5 cellular contexts compared by ENCODE assay signal in genomic region chr6:51865176-51865575, GRCh38.
"Had no signal": no experiment of that assay in that cellular context is flagged by ENCODE, and none has a peak within 500 bp of the region (broad histone marks: within the 10 kb centered on the region; RNA-seq: fewer than 3 reads in every experiment).

No MANE protein-coding gene starts in this region.

- ATAC-seq: K562 had no signal

- H3K4me3 Mint-ChIP-seq: H9 had no signal

- H3K27ac Mint-ChIP-seq: H9 had no signal

- DNase-seq: GOT3, H9, HCEC 1CT, IMR-90 had no signal

- H3K4me3 ChIP-seq: K562 had no signal

- H3K9me3 Mint-ChIP-seq: H9 had no signal
